In genomic region chr2:171244970-171245782, GRCh38 we compare ENCODE assay signal across 11 cellular contexts.
DNase-seq lines count a peak whose midpoint lies in the region; TF ChIP-seq lines count a peak whose summit lies in the region.
"Had no signal": no experiment of that assay in that cellular context is flagged by ENCODE, and none has a peak within 500 bp of the region (broad histone marks: within the 10 kb centered on the region; RNA-seq: fewer than 3 reads in every experiment).

No MANE protein-coding gene starts in this region.

- intact Hi-C loops in Calu3 (cut with micrococcal nuclease; ENCODE audit: unreplicated experiment) (no loop called here), sigmoid colon (cut with DNase I) (no loop called here)

- H2BK12ac ChIP-seq in neuronal stem cell (ENCODE audit: low read length), result no peak overlapping the region

- TF ChIP-seq CTCF in Calu3 (IDR thresholded peaks at IDR 0.05; ENCODE audit: unreplicated experiment) (no peak), sigmoid colon (IDR thresholded peaks at IDR 0.05) (no peak)

- H3K9me3 ChIP-seq in Karpas-422 (ENCODE audit: low read length) (peaks cover 3% of the 10 kb centered on the region; the same call in 1 of the 2 replicates), neuronal stem cell (replicated peaks in 1 of 2; ENCODE audit: control insufficient read depth in 2 of 2, insufficient read depth in 1 of 2, low read depth in 1 of 2, low read length in 2 of 2) (peaks cover 4 to 7% of the 10 kb centered on the region in 2 donors), sigmoid colon (peaks cover 0 to 12% (median 5%) of the 10 kb centered on the region in 4 donors)

- H3K27me3 Mint-ChIP-seq in Calu3 (ENCODE audit: unreplicated experiment), result no peaks in the 10 kb centered on the region

- no peak overlapping the region for H3K27ac Mint-ChIP-seq in Calu3 (ENCODE audit: unreplicated experiment)
- H3K27ac Mint-ChIP-seq: activated T-helper 1 cell treated with anti-CD3 and anti-CD28 coated beads, Interleukin-12 subunit alpha, Interleukin-12 subunit beta, Interleukin-2, Interleukin-4 antibody, amounts not matched to agents 30 ng/mL and 10 ng/mL and 1 ng/mL, durations not matched to agents 14 hours and 24 hours and 36 hours had no signal

- H3K4ac ChIP-seq in neuronal stem cell (ENCODE audit: low read length), result no peak overlapping the region

- no peaks in the 10 kb centered on the region for H3K36me3 ChIP-seq in Karpas-422 (ENCODE audit: insufficient read depth, low read length)
- no peaks in the 10 kb centered on the region for H3K36me3 ChIP-seq in neuronal stem cell (replicated peaks in 1 of 2; ENCODE audit: control insufficient read depth in 2 of 2, insufficient read depth in 2 of 2, low read length in 2 of 2)
- no peaks in the 10 kb centered on the region for H3K36me3 ChIP-seq in sigmoid colon

- H3K36me3 Mint-ChIP-seq in Calu3 (ENCODE audit: insufficient read depth, unreplicated experiment), result no peaks in the 10 kb centered on the region

- H3K27ac ChIP-seq in Karpas-422 (ENCODE audit: low read length) (no peak overlapping the region), neuronal stem cell (replicated peaks; ENCODE audit: low read length) (no peak overlapping the region), sigmoid colon (no peak overlapping the region)
- H3K27ac ChIP-seq: VCaP had no signal

- no peak for TF ChIP-seq EP300 in sigmoid colon (IDR thresholded peaks at IDR 0.05)

- H3K4me2 ChIP-seq in Karpas-422 (ENCODE audit: low read depth, low read length, poor library complexity, severe bottlenecking), result no peak overlapping the region
- H3K4me2 ChIP-seq in neuronal stem cell (ENCODE audit: insufficient read depth, low read length, poor library complexity, severe bottlenecking), result no peak overlapping the region

- H3K9me3 Mint-ChIP-seq in Calu3 (ENCODE audit: low read depth, unreplicated experiment), result peaks cover 10% of the 10 kb centered on the region

- H3K23ac ChIP-seq in neuronal stem cell (ENCODE audit: low read depth, low read length, poor library complexity), result no peak overlapping the region

- H3K9ac ChIP-seq in Karpas-422 (ENCODE audit: low read length) (no peak overlapping the region), neuronal stem cell (ENCODE audit: low read depth, low read length, poor library complexity) (no peak overlapping the region)

- no TSS peak for BruUV-seq in Calu3 (replicated peaks; lab: Mats Ljungman, UMichigan)

- no peak overlapping the region for H2AFZ ChIP-seq in Karpas-422 (ENCODE audit: low read length)
- H2AFZ ChIP-seq in neuronal stem cell (ENCODE audit: low read length), result peak overlapping the region; percentile 45

- H4K20me1 ChIP-seq in Karpas-422 (ENCODE audit: insufficient read depth, low read depth, low read length), result no peaks in the 10 kb centered on the region

- no peak overlapping the region for H2AK5ac ChIP-seq in neuronal stem cell (ENCODE audit: low read depth, low read length)

- no peak overlapping the region for H3K4me3 ChIP-seq in Karpas-422 (ENCODE audit: low read length)
- no peak overlapping the region for H3K4me3 ChIP-seq in neuronal stem cell (ENCODE audit: low read length in 2 of 2)
- H3K4me3 ChIP-seq in sigmoid colon, result no peak overlapping the region

- no peak overlapping the region for H4K8ac ChIP-seq in neuronal stem cell (ENCODE audit: low read depth, low read length)

- H3K9me2 ChIP-seq in Karpas-422 (replicated peaks; ENCODE audit: insufficient read depth, low read length), result no peaks in the 10 kb centered on the region

- CTCF ChIA-PET in Calu3 (lab: Charles Lee), result no interaction called here

- no peak overlapping the region for H2BK15ac ChIP-seq in neuronal stem cell (ENCODE audit: low read length)

- no peak overlapping the region for H2BK120ac ChIP-seq in neuronal stem cell (ENCODE audit: low read depth, low read length)

- DNase-seq in Calu3 (peak; percentile 30), Karpas-422 (peak; percentile 46), dedifferentiated amniotic fluid mesenchymal stem cell (ENCODE audit: extremely low spot score) (peak; percentile 20), neuronal stem cell (ENCODE audit: low spot score) (no peak), NCI-H2196 (lab: John Stamatoyannopoulos, UW; ENCODE audit: unreplicated experiment) (no peak), NCI-H187 (lab: John Stamatoyannopoulos, UW) (no peak), sigmoid colon (no peak), superior temporal gyrus (ENCODE audit: extremely low spot score) (no peak)
- DNase-seq: Right ventricle myocardium superior had no signal

- WGBS in neuronal stem cell (ENCODE audit: extremely low coverage in 2 of 2, insufficient read length in 2 of 2, insufficient replicate concordance in 1 of 2), 2 donors, result no CpG with 5 or more reads among the region's 2 CpGs
- WGBS in sigmoid colon, 2 donors, result 85 to 94% methylated on average over 2 of the region's 2 CpGs

- H3K79me1 ChIP-seq in neuronal stem cell (ENCODE audit: low read depth, low read length), result no peaks in the 10 kb centered on the region

- H3K4me3 Mint-ChIP-seq in Calu3 (ENCODE audit: low read depth, unreplicated experiment), result no peak overlapping the region
- H3K4me3 Mint-ChIP-seq: activated T-helper 1 cell treated with anti-CD3 and anti-CD28 coated beads, Interleukin-12 subunit alpha, Interleukin-12 subunit beta, Interleukin-2, Interleukin-4 antibody, amounts not matched to agents 30 ng/mL and 10 ng/mL and 1 ng/mL, durations not matched to agents 14 hours and 24 hours and 36 hours had no signal

- H3K14ac ChIP-seq in neuronal stem cell (ENCODE audit: low read length), result no peak overlapping the region

- H3K27me3 ChIP-seq in Karpas-422 (ENCODE audit: low read length), result no peaks in the 10 kb centered on the region; the same call in 1 of the 2 replicates
- peaks cover 0 to 8% (median 0%) of the 10 kb centered on the region in 3 experiments for H3K27me3 ChIP-seq in neuronal stem cell (ENCODE audit: control insufficient read depth in 3 of 3, insufficient read depth in 3 of 3, low read depth in 1 of 3, low read length in 3 of 3)
- no peaks in the 10 kb centered on the region for H3K27me3 ChIP-seq in sigmoid colon

- H3K79me2 ChIP-seq in Karpas-422 (ENCODE audit: low read length), result no peaks in the 10 kb centered on the region

- H3K4me1 ChIP-seq in Karpas-422 (ENCODE audit: low read length) (peaks cover 5% of the 10 kb centered on the region), neuronal stem cell (ENCODE audit: control insufficient read depth in 2 of 2, insufficient read depth in 1 of 2, low read depth in 1 of 2, low read length in 2 of 2) (peaks cover 0 to 3% of the 10 kb centered on the region in 2 donors), sigmoid colon (no peaks in the 10 kb centered on the region)

- TF ChIP-seq POLR2A in sigmoid colon (IDR thresholded peaks at IDR 0.05), result no peak

- peaks cover 19% of the 10 kb centered on the region for H3K4me1 Mint-ChIP-seq in Calu3 (ENCODE audit: low read depth, unreplicated experiment)

- H3K18ac ChIP-seq in neuronal stem cell (ENCODE audit: low read length), result no peak overlapping the region

- no peak overlapping the region for H4K91ac ChIP-seq in neuronal stem cell (ENCODE audit: low read depth, low read length, poor library complexity)

- no peak overlapping the region for H2BK5ac ChIP-seq in neuronal stem cell (ENCODE audit: low read length)

Comparison
In these comparisons a context has a peak if more than half of its experiments do, and no peak if none do; other contexts are left out.
1. DNase-seq: peak in Calu3 (single experiment), Karpas-422 (single experiment) and dedifferentiated amniotic fluid mesenchymal stem cell (single experiment); none in neuronal stem cell (single experiment), NCI-H2196 (single experiment), NCI-H187 (0 of 2), sigmoid colon (single experiment) and superior temporal gyrus (single experiment).